Comparison of ENCODE assay signal across 1 cellular context in the genomic region with DNA sequence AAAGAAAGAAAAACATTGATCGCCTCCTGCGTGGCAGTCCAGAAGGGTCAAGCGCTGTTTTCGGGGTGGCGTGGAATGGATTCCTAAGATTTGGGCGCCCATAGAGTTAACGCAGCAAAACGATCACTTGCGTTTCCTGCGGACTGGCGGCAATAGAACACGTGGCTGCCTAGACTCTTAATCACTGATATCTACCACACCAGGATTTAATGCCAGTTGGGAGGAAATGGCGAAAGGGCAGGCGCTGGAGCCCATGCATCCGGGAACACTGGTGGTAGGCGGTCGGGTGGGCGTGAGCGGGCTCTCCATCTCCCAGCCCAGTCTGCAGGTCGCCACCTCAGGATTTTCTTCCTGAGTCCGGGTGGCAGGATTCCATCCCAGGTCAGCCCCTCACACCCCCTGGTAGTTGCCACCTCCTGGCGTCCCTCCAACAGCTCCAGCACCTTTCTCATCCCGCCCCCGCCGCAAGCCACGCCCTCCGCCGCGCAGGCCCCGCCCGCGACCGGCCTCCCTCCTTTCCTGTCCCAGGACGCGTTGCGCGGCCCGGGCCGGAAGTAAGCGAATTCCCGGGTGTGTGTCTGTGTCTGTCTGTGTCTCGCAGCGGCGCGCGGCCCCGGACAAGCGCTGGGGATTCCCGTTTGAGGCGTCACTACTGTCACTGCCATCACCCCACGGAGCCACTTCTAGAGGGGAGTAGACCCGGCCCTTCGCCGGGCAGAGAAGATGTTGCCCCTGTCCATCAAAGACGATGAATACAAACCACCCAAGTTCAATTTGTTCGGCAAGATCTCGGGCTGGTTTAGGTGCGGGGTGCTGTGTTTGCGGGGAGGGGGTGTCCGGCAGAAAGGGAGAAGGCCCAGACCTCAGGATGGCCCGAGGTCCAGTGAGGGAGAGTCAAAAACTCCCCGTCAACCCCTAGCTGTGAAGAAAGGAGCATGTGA.
TF ChIP-seq lines count a peak whose summit lies in the region.

A gene with protein sequence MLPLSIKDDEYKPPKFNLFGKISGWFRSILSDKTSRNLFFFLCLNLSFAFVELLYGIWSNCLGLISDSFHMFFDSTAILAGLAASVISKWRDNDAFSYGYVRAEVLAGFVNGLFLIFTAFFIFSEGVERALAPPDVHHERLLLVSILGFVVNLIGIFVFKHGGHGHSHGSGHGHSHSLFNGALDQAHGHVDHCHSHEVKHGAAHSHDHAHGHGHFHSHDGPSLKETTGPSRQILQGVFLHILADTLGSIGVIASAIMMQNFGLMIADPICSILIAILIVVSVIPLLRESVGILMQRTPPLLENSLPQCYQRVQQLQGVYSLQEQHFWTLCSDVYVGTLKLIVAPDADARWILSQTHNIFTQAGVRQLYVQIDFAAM (plus strand): TSS at position 551 of the 941 bp plus-strand sequence. CDS start 173 bp downstream, at position 724.

TF ChIP-seq in A549, 52 proteins besides CTCF, POLR2A, EP300 and RAD21 (continued from another document):
- TF ChIP-seq, protein P1, sequence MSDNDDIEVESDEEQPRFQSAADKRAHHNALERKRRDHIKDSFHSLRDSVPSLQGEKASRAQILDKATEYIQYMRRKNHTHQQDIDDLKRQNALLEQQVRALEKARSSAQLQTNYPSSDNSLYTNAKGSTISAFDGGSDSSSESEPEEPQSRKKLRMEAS (IDR thresholded peaks at IDR 0.05) = peak; percentile 61; the same call in 1 of the 2 replicates
- TF ChIP-seq RFX5 (IDR thresholded peaks at IDR 0.05) (no peak), HOXB13 (CRISPR knock-in tag; IDR thresholded peaks at IDR 0.05; ENCODE audit: low read depth) (no peak), JUN (IDR thresholded peaks at IDR 0.05) (peak in 1 of 2 experiments; percentile 45; a peak in 3 of 5 replicates), MAZ (IDR thresholded peaks at IDR 0.05; ENCODE audit: borderline replicate concordance, low read depth, low read length) (no peak), POLR2AphosphoS2 (conservative IDR thresholded peaks at IDR 0.05; ENCODE audit: low read length) (no peak), CEBPB (IDR thresholded peaks at IDR 0.05) (no peak), ZSCAN20 (CRISPR knock-in tag; IDR thresholded peaks at IDR 0.05) (no peak), CBX2 (IDR thresholded peaks at IDR 0.05; ENCODE audit: borderline replicate concordance, low read depth) (no peak), GATA3 (IDR thresholded peaks at IDR 0.05; ENCODE audit: borderline replicate concordance) (no peak), FOXS1 (CRISPR knock-in tag; IDR thresholded peaks at IDR 0.05) (no peak), NR3C1 (IDR thresholded peaks at IDR 0.05) (no peak), JUNB (IDR thresholded peaks at IDR 0.05) (no peak), NFE2L2 (conservative IDR thresholded peaks at IDR 0.05; ENCODE audit: low read length) (no peak)
- TF ChIP-seq, protein P2, sequence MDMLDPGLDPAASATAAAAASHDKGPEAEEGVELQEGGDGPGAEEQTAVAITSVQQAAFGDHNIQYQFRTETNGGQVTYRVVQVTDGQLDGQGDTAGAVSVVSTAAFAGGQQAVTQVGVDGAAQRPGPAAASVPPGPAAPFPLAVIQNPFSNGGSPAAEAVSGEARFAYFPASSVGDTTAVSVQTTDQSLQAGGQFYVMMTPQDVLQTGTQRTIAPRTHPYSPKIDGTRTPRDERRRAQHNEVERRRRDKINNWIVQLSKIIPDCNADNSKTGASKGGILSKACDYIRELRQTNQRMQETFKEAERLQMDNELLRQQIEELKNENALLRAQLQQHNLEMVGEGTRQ (IDR thresholded peaks at IDR 0.05) = no peak
- TF ChIP-seq, protein P3, sequence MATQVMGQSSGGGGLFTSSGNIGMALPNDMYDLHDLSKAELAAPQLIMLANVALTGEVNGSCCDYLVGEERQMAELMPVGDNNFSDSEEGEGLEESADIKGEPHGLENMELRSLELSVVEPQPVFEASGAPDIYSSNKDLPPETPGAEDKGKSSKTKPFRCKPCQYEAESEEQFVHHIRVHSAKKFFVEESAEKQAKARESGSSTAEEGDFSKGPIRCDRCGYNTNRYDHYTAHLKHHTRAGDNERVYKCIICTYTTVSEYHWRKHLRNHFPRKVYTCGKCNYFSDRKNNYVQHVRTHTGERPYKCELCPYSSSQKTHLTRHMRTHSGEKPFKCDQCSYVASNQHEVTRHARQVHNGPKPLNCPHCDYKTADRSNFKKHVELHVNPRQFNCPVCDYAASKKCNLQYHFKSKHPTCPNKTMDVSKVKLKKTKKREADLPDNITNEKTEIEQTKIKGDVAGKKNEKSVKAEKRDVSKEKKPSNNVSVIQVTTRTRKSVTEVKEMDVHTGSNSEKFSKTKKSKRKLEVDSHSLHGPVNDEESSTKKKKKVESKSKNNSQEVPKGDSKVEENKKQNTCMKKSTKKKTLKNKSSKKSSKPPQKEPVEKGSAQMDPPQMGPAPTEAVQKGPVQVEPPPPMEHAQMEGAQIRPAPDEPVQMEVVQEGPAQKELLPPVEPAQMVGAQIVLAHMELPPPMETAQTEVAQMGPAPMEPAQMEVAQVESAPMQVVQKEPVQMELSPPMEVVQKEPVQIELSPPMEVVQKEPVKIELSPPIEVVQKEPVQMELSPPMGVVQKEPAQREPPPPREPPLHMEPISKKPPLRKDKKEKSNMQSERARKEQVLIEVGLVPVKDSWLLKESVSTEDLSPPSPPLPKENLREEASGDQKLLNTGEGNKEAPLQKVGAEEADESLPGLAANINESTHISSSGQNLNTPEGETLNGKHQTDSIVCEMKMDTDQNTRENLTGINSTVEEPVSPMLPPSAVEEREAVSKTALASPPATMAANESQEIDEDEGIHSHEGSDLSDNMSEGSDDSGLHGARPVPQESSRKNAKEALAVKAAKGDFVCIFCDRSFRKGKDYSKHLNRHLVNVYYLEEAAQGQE (IDR thresholded peaks at IDR 0.05) = no peak
- TF ChIP-seq, protein P4, sequence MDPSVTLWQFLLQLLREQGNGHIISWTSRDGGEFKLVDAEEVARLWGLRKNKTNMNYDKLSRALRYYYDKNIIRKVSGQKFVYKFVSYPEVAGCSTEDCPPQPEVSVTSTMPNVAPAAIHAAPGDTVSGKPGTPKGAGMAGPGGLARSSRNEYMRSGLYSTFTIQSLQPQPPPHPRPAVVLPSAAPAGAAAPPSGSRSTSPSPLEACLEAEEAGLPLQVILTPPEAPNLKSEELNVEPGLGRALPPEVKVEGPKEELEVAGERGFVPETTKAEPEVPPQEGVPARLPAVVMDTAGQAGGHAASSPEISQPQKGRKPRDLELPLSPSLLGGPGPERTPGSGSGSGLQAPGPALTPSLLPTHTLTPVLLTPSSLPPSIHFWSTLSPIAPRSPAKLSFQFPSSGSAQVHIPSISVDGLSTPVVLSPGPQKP (IDR thresholded peaks at IDR 0.05; ENCODE audit: low read depth, low read length) = no peak
- TF ChIP-seq, protein P5, sequence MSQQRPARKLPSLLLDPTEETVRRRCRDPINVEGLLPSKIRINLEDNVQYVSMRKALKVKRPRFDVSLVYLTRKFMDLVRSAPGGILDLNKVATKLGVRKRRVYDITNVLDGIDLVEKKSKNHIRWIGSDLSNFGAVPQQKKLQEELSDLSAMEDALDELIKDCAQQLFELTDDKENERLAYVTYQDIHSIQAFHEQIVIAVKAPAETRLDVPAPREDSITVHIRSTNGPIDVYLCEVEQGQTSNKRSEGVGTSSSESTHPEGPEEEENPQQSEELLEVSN (IDR thresholded peaks at IDR 0.05; ENCODE audit: borderline replicate concordance, low read depth) = no peak
- TF ChIP-seq, protein P6, sequence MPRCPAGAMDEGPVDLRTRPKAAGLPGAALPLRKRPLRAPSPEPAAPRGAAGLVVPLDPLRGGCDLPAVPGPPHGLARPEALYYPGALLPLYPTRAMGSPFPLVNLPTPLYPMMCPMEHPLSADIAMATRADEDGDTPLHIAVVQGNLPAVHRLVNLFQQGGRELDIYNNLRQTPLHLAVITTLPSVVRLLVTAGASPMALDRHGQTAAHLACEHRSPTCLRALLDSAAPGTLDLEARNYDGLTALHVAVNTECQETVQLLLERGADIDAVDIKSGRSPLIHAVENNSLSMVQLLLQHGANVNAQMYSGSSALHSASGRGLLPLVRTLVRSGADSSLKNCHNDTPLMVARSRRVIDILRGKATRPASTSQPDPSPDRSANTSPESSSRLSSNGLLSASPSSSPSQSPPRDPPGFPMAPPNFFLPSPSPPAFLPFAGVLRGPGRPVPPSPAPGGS (IDR thresholded peaks at IDR 0.05) = no peak; the same call in 2 of the 3 replicates
